In the genomic region with DNA sequence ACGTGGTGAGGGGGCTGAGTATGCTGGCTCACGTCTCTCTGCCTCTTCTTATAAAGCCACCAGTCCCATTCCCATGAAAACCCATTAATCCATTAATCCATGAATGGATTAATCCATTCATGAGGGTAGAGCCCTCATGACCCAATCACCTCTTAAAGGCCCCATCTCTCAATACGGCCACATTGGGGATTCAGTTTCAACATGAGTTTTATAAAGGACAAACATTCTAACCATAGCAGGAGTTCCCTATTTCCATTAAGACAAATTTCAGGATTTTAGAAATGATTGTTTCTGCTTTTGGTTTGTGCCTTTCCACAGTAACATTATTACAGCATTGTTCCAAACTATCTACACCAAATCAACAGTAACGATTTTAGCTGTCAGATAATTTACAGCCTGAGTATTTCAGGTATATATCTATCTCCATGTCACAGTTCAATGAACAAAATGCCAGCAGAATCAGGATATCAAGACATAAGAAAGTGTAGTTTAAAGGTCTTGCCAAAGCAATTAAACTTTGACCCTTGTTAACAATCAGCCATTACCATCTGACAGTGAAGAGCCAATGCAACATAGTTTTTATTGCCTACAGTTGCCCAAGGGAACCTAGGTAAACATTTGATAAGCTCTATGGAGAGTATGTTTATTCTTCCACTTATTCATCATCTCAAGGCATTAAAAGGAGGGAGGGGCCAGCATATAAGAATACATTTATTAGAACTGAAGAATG, we compare ENCODE assay signal across 1 cellular context.
A peak's percentile ranks its signal among the peaks of the same experiment; 100 is the strongest.
TF ChIP-seq lines count a peak whose summit lies in the region.

No MANE protein-coding gene starts in this region.

TF ChIP-seq in HEK293, 187 proteins besides CTCF, POLR2A, EP300 and RAD21 (continued from another document and continues in another):
- TF ChIP-seq, protein P1, sequence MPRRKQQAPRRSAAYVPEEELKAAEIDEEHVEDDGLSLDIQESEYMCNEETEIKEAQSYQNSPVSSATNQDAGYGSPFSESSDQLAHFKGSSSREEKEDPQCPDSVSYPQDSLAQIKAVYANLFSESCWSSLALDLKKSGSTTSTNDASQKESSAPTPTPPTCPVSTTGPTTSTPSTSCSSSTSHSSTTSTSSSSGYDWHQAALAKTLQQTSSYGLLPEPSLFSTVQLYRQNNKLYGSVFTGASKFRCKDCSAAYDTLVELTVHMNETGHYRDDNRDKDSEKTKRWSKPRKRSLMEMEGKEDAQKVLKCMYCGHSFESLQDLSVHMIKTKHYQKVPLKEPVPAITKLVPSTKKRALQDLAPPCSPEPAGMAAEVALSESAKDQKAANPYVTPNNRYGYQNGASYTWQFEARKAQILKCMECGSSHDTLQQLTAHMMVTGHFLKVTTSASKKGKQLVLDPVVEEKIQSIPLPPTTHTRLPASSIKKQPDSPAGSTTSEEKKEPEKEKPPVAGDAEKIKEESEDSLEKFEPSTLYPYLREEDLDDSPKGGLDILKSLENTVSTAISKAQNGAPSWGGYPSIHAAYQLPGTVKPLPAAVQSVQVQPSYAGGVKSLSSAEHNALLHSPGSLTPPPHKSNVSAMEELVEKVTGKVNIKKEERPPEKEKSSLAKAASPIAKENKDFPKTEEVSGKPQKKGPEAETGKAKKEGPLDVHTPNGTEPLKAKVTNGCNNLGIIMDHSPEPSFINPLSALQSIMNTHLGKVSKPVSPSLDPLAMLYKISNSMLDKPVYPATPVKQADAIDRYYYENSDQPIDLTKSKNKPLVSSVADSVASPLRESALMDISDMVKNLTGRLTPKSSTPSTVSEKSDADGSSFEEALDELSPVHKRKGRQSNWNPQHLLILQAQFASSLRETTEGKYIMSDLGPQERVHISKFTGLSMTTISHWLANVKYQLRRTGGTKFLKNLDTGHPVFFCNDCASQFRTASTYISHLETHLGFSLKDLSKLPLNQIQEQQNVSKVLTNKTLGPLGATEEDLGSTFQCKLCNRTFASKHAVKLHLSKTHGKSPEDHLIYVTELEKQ (tag by site-specific recombination; IDR thresholded peaks at IDR 0.05; ENCODE audit: borderline replicate concordance): peak; percentile 99
- TF ChIP-seq, protein P2, sequence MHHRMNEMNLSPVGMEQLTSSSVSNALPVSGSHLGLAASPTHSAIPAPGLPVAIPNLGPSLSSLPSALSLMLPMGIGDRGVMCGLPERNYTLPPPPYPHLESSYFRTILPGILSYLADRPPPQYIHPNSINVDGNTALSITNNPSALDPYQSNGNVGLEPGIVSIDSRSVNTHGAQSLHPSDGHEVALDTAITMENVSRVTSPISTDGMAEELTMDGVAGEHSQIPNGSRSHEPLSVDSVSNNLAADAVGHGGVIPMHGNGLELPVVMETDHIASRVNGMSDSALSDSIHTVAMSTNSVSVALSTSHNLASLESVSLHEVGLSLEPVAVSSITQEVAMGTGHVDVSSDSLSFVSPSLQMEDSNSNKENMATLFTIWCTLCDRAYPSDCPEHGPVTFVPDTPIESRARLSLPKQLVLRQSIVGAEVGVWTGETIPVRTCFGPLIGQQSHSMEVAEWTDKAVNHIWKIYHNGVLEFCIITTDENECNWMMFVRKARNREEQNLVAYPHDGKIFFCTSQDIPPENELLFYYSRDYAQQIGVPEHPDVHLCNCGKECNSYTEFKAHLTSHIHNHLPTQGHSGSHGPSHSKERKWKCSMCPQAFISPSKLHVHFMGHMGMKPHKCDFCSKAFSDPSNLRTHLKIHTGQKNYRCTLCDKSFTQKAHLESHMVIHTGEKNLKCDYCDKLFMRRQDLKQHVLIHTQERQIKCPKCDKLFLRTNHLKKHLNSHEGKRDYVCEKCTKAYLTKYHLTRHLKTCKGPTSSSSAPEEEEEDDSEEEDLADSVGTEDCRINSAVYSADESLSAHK (tag by site-specific recombination; IDR thresholded peaks at IDR 0.05): peak; percentile 80
- TF ChIP-seq MYNN (tag by site-specific recombination; IDR thresholded peaks at IDR 0.05; ENCODE audit: borderline replicate concordance) (no peak), ZNF843 (tag by site-specific recombination; IDR thresholded peaks at IDR 0.05) (peak; percentile 99), ZNF169 (tag by site-specific recombination; IDR thresholded peaks at IDR 0.05) (no peak), BCL11A (tag by site-specific recombination; IDR thresholded peaks at IDR 0.05; ENCODE audit: low read depth) (peak; percentile 98), SP7 (tag by site-specific recombination; IDR thresholded peaks at IDR 0.05) (peak; percentile 81), TCF7L2 (IDR thresholded peaks at IDR 0.05; ENCODE audit: borderline replicate concordance, low read depth, low read length) (peak; percentile 92), ZNF626 (tag by site-specific recombination; IDR thresholded peaks at IDR 0.05) (0 out of 2 replicates have a peak, but pooled peaks have one; percentile 60), ZNF560 (tag by site-specific recombination; IDR thresholded peaks at IDR 0.05; ENCODE audit: borderline replicate concordance) (no peak), ZNF561 (tag by site-specific recombination; IDR thresholded peaks at IDR 0.05; ENCODE audit: borderline replicate concordance) (peak; percentile 87; the same call in 1 of the 2 replicates), ZNF202 (tag by site-specific recombination; IDR thresholded peaks at IDR 0.05; ENCODE audit: borderline replicate concordance) (no peak), ZNF391 (tag by site-specific recombination; IDR thresholded peaks at IDR 0.05; ENCODE audit: borderline replicate concordance, low read depth) (peak; percentile 65; the same call in 1 of the 2 replicates), MEIS1 (CRISPR knock-in tag; IDR thresholded peaks at IDR 0.05; ENCODE audit: borderline replicate concordance) (0 out of 2 replicates have a peak, but pooled peaks have one; percentile 50), ZFHX2 (tag by site-specific recombination; conservative IDR thresholded peaks at IDR 0.05) (no peak), YY2 (tag by site-specific recombination; IDR thresholded peaks at IDR 0.05) (peak; percentile 60), ZNF16 (tag by site-specific recombination; IDR thresholded peaks at IDR 0.05; ENCODE audit: low read depth) (no peak), ZNF792 (tag by site-specific recombination; IDR thresholded peaks at IDR 0.05) (no peak), ZFP3 (tag by site-specific recombination; IDR thresholded peaks at IDR 0.05; ENCODE audit: low read depth) (no peak), MZF1 (tag by site-specific recombination; IDR thresholded peaks at IDR 0.05; ENCODE audit: borderline replicate concordance) (no peak), ZNF10 (tag by site-specific recombination; IDR thresholded peaks at IDR 0.05) (peak; percentile 67; the same call in 1 of the 2 replicates), ZNF585B (tag by site-specific recombination; IDR thresholded peaks at IDR 0.05) (no peak), IKZF3 (tag by site-specific recombination; IDR thresholded peaks at IDR 0.05) (peak; percentile 92), ZNF274 (IDR thresholded peaks at IDR 0.05; ENCODE audit: low read length) (no peak), ZNF274 (tag by site-specific recombination; IDR thresholded peaks at IDR 0.05; ENCODE audit: borderline replicate concordance) (no peak), KLF1 (tag by site-specific recombination; IDR thresholded peaks at IDR 0.05) (peak; percentile 40; the same call in 1 of the 2 replicates), ZNF571 (tag by site-specific recombination; IDR thresholded peaks at IDR 0.05) (no peak), ZNF404 (tag by site-specific recombination; IDR thresholded peaks at IDR 0.05) (no peak), ZNF501 (tag by site-specific recombination; IDR thresholded peaks at IDR 0.05) (0 out of 2 replicates have a peak, but pooled peaks have one; percentile 41), ZNF140 (tag by site-specific recombination; IDR thresholded peaks at IDR 0.05) (no peak), ZNF302 (tag by site-specific recombination; IDR thresholded peaks at IDR 0.05; ENCODE audit: low read depth) (no peak), ZNF544 (tag by site-specific recombination; IDR thresholded peaks at IDR 0.05) (no peak), ZNF19 (tag by site-specific recombination; IDR thresholded peaks at IDR 0.05; ENCODE audit: low read depth) (no peak), ZNF658 (tag by site-specific recombination; IDR thresholded peaks at IDR 0.05) (no peak), KLF16 (tag by site-specific recombination; IDR thresholded peaks at IDR 0.05) (peak; percentile 78; the same call in 1 of the 2 replicates), ZNF350 (tag by site-specific recombination; IDR thresholded peaks at IDR 0.05) (no peak)
- TF ChIP-seq, protein P3, sequence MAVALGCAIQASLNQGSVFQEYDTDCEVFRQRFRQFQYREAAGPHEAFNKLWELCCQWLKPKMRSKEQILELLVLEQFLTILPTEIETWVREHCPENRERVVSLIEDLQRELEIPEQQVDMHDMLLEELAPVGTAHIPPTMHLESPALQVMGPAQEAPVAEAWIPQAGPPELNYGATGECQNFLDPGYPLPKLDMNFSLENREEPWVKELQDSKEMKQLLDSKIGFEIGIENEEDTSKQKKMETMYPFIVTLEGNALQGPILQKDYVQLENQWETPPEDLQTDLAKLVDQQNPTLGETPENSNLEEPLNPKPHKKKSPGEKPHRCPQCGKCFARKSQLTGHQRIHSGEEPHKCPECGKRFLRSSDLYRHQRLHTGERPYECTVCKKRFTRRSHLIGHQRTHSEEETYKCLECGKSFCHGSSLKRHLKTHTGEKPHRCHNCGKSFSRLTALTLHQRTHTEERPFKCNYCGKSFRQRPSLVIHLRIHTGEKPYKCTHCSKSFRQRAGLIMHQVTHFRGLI (tag by site-specific recombination; IDR thresholded peaks at IDR 0.05): peak; percentile 50; the same call in 1 of the 2 replicates
- TF ChIP-seq, protein P4, sequence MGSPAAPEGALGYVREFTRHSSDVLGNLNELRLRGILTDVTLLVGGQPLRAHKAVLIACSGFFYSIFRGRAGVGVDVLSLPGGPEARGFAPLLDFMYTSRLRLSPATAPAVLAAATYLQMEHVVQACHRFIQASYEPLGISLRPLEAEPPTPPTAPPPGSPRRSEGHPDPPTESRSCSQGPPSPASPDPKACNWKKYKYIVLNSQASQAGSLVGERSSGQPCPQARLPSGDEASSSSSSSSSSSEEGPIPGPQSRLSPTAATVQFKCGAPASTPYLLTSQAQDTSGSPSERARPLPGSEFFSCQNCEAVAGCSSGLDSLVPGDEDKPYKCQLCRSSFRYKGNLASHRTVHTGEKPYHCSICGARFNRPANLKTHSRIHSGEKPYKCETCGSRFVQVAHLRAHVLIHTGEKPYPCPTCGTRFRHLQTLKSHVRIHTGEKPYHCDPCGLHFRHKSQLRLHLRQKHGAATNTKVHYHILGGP (tag by site-specific recombination; IDR thresholded peaks at IDR 0.05): peak; percentile 72; the same call in 1 of the 2 replicates
- TF ChIP-seq, protein P5, sequence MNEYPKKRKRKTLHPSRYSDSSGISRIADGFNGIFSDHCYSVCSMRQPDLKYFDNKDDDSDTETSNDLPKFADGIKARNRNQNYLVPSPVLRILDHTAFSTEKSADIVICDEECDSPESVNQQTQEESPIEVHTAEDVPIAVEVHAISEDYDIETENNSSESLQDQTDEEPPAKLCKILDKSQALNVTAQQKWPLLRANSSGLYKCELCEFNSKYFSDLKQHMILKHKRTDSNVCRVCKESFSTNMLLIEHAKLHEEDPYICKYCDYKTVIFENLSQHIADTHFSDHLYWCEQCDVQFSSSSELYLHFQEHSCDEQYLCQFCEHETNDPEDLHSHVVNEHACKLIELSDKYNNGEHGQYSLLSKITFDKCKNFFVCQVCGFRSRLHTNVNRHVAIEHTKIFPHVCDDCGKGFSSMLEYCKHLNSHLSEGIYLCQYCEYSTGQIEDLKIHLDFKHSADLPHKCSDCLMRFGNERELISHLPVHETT (tag by site-specific recombination; IDR thresholded peaks at IDR 0.05): peak; percentile 85
- TF ChIP-seq, protein P6, sequence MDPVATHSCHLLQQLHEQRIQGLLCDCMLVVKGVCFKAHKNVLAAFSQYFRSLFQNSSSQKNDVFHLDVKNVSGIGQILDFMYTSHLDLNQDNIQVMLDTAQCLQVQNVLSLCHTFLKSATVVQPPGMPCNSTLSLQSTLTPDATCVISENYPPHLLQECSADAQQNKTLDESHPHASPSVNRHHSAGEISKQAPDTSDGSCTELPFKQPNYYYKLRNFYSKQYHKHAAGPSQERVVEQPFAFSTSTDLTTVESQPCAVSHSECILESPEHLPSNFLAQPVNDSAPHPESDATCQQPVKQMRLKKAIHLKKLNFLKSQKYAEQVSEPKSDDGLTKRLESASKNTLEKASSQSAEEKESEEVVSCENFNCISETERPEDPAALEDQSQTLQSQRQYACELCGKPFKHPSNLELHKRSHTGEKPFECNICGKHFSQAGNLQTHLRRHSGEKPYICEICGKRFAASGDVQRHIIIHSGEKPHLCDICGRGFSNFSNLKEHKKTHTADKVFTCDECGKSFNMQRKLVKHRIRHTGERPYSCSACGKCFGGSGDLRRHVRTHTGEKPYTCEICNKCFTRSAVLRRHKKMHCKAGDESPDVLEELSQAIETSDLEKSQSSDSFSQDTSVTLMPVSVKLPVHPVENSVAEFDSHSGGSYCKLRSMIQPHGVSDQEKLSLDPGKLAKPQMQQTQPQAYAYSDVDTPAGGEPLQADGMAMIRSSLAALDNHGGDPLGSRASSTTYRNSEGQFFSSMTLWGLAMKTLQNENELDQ (tag by site-specific recombination; IDR thresholded peaks at IDR 0.05; ENCODE audit: low read depth): no peak
- TF ChIP-seq, protein P7, sequence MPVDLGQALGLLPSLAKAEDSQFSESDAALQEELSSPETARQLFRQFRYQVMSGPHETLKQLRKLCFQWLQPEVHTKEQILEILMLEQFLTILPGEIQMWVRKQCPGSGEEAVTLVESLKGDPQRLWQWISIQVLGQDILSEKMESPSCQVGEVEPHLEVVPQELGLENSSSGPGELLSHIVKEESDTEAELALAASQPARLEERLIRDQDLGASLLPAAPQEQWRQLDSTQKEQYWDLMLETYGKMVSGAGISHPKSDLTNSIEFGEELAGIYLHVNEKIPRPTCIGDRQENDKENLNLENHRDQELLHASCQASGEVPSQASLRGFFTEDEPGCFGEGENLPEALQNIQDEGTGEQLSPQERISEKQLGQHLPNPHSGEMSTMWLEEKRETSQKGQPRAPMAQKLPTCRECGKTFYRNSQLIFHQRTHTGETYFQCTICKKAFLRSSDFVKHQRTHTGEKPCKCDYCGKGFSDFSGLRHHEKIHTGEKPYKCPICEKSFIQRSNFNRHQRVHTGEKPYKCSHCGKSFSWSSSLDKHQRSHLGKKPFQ (tag by site-specific recombination; IDR thresholded peaks at IDR 0.05): peak; percentile 83
- TF ChIP-seq, protein P8, sequence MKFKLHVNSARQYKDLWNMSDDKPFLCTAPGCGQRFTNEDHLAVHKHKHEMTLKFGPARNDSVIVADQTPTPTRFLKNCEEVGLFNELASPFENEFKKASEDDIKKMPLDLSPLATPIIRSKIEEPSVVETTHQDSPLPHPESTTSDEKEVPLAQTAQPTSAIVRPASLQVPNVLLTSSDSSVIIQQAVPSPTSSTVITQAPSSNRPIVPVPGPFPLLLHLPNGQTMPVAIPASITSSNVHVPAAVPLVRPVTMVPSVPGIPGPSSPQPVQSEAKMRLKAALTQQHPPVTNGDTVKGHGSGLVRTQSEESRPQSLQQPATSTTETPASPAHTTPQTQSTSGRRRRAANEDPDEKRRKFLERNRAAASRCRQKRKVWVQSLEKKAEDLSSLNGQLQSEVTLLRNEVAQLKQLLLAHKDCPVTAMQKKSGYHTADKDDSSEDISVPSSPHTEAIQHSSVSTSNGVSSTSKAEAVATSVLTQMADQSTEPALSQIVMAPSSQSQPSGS (tag by site-specific recombination; IDR thresholded peaks at IDR 0.05; ENCODE audit: low read depth): peak; percentile 53
